Comparison of ENCODE assay signal across 7 cellular contexts in genomic region chr13:32537580-32538233, GRCh38. TPM values are rescaled to one million over a fixed set of nuclear protein-coding genes. Genes with fewer than 3 reads are reported as not detected.
A peak's percentile ranks its signal among the peaks of the same experiment; 100 is the strongest.
DNase-seq lines count a peak whose midpoint lies in the region; ATAC-seq lines count a peak whose summit lies in the region.

No MANE protein-coding gene starts in this region.

- H3K4me3 Mint-ChIP-seq in activated CD4-positive, alpha-beta T cell treated with anti-CD3 and anti-CD28 coated beads, Interleukin-2, amount 10 ng/mL, durations not matched to agents 24 days and 14 days: peak overlapping the region; percentile 98

- H3K27me3 Mint-ChIP-seq in activated CD4-positive, alpha-beta T cell treated with anti-CD3 and anti-CD28 coated beads, Interleukin-2, amount 10 ng/mL, durations not matched to agents 24 days and 14 days: peaks cover 8% of the 10 kb centered on the region

- peaks cover 12% of the 10 kb centered on the region for H3K9me3 Mint-ChIP-seq in activated CD4-positive, alpha-beta T cell treated with anti-CD3 and anti-CD28 coated beads, Interleukin-2, amount 10 ng/mL, durations not matched to agents 24 days and 14 days

- DNase-seq in activated CD4-positive, alpha-beta T cell treated with anti-CD3 and anti-CD28 coated beads, Interleukin-2, amount 10 ng/mL, durations not matched to agents 24 days and 14 days: peak; percentile 79
- DNase-seq in effector memory CD4-positive, alpha-beta T cell: peak in 2 of 3 donors; percentile 19 to 28
- DNase-seq in KG1 (lab: John Stamatoyannopoulos, UW): no peak

- H3K27ac Mint-ChIP-seq in activated CD4-positive, alpha-beta T cell treated with anti-CD3 and anti-CD28 coated beads, Interleukin-2, amount 10 ng/mL, durations not matched to agents 24 days and 14 days: peak overlapping the region; percentile 99

- intact Hi-C loops in activated CD4-positive, alpha-beta T cell treated with anti-CD3 and anti-CD28 coated beads, Interleukin-2, amount 10 ng/mL, durations not matched to agents 24 days and 14 days (cut with micrococcal nuclease): loop anchor here (1.0 to 10.0 kb wide), 8 partner anchors 49 to 1277 kb away; partner anchors contain the start of genes BRCA2, FRY, N4BP2L1 and PDS5B

- H3K27me3 ChIP-seq in effector memory CD4-positive, alpha-beta T cell (replicated peaks; ENCODE audit: control insufficient read depth, insufficient read depth, low read length, poor library complexity, severe bottlenecking): no peaks in the 10 kb centered on the region
- H3K27me3 ChIP-seq in muscle layer of duodenum (ENCODE audit: low read depth, low read length) (no peaks in the 10 kb centered on the region), stomach smooth muscle (ENCODE audit: control insufficient read depth in 1 of 2, insufficient read depth in 2 of 2, low read length in 2 of 2) (no peaks in the 10 kb centered on the region)

- peak overlapping the region; percentile 99 for H3K9ac ChIP-seq in stomach smooth muscle (ENCODE audit: low read length in 2 of 2)

- H3K4me1 Mint-ChIP-seq in activated CD4-positive, alpha-beta T cell treated with anti-CD3 and anti-CD28 coated beads, Interleukin-2, amount 10 ng/mL, durations not matched to agents 24 days and 14 days: peaks cover 43% of the 10 kb centered on the region

- H3K4me1 ChIP-seq in effector memory CD4-positive, alpha-beta T cell (ENCODE audit: control insufficient read depth, insufficient read depth, low read length, poor library complexity, severe bottlenecking): peaks cover 18% of the 10 kb centered on the region
- H3K4me1 ChIP-seq in muscle layer of duodenum (ENCODE audit: control insufficient read depth in 1 of 2, insufficient read depth in 2 of 2, low read length in 2 of 2) (peaks cover 12 to 27% of the 10 kb centered on the region in 2 donors), stomach smooth muscle (ENCODE audit: control insufficient read depth, insufficient read depth, low read length) (no peaks in the 10 kb centered on the region)

- H3K36me3 ChIP-seq in effector memory CD4-positive, alpha-beta T cell (ENCODE audit: control insufficient read depth, insufficient read depth, low read length): peaks cover 14% of the 10 kb centered on the region
- H3K36me3 ChIP-seq in muscle layer of duodenum (ENCODE audit: control insufficient read depth in 1 of 2, insufficient read depth in 2 of 2, low read length in 2 of 2) (peaks cover 0 to 11% of the 10 kb centered on the region in 2 donors), stomach smooth muscle (ENCODE audit: control insufficient read depth in 2 of 2, insufficient read depth in 2 of 2, low read length in 2 of 2) (peaks cover 0 to 11% of the 10 kb centered on the region in 2 donors)

- ATAC-seq in HG03066 (IDR thresholded peaks at IDR 0.05; ENCODE audit: low read depth, unreplicated experiment) (peak; percentile 4), GM18511 (IDR thresholded peaks at IDR 0.05; ENCODE audit: unreplicated experiment) (no peak)

- H3K36me3 Mint-ChIP-seq in activated CD4-positive, alpha-beta T cell treated with anti-CD3 and anti-CD28 coated beads, Interleukin-2, amount 10 ng/mL, durations not matched to agents 24 days and 14 days (ENCODE audit: low read depth): peaks cover 45% of the 10 kb centered on the region

- no peaks in the 10 kb centered on the region for H3K9me3 ChIP-seq in effector memory CD4-positive, alpha-beta T cell (ENCODE audit: control insufficient read depth, low read length)
- no peaks in the 10 kb centered on the region for H3K9me3 ChIP-seq in muscle layer of duodenum (ENCODE audit: control insufficient read depth in 1 of 2, low read length in 2 of 2)
- H3K9me3 ChIP-seq in stomach smooth muscle (ENCODE audit: control insufficient read depth in 2 of 2, low read length in 2 of 2): no peaks in the 10 kb centered on the region

- peak overlapping the region; percentile 95 for H3K27ac ChIP-seq in effector memory CD4-positive, alpha-beta T cell (ENCODE audit: insufficient read depth, low read length, poor library complexity, severe bottlenecking)
- H3K27ac ChIP-seq in muscle layer of duodenum (ENCODE audit: low read length) (peak overlapping the region; percentile 100), stomach smooth muscle (ENCODE audit: low read length) (peak overlapping the region; percentile 93)

- peak overlapping the region; percentile 76 for H3K4me3 ChIP-seq in effector memory CD4-positive, alpha-beta T cell (ENCODE audit: insufficient read depth, low read depth, low read length, poor library complexity, severe bottlenecking)
- H3K4me3 ChIP-seq in muscle layer of duodenum (ENCODE audit: low read depth in 1 of 2, low read length in 2 of 2) (peak overlapping the region; percentile 94 to 100), stomach smooth muscle (ENCODE audit: low read length in 2 of 2) (peak overlapping the region; percentile 97 to 100)

RNA-seq across cellular contexts. Expression of gene N4BP2L2, which starts 0.9 kb away (rescaled TPM):
- 87.5 and 88.0 TPM in 2 replicates for total RNA-seq in activated CD4-positive, alpha-beta T cell treated with anti-CD3 and anti-CD28 coated beads, Interleukin-2, amount 10 ng/mL, durations not matched to agents 24 days and 14 days

RNA-seq across cellular contexts. Expression of gene PDS5B, which starts 48.5 kb away (rescaled TPM):
- total RNA-seq in activated CD4-positive, alpha-beta T cell treated with anti-CD3 and anti-CD28 coated beads, Interleukin-2, amount 10 ng/mL, durations not matched to agents 24 days and 14 days: 60.3 and 70.2 TPM in 2 replicates
